8 cellular contexts compared by ENCODE assay signal in the genomic region with DNA sequence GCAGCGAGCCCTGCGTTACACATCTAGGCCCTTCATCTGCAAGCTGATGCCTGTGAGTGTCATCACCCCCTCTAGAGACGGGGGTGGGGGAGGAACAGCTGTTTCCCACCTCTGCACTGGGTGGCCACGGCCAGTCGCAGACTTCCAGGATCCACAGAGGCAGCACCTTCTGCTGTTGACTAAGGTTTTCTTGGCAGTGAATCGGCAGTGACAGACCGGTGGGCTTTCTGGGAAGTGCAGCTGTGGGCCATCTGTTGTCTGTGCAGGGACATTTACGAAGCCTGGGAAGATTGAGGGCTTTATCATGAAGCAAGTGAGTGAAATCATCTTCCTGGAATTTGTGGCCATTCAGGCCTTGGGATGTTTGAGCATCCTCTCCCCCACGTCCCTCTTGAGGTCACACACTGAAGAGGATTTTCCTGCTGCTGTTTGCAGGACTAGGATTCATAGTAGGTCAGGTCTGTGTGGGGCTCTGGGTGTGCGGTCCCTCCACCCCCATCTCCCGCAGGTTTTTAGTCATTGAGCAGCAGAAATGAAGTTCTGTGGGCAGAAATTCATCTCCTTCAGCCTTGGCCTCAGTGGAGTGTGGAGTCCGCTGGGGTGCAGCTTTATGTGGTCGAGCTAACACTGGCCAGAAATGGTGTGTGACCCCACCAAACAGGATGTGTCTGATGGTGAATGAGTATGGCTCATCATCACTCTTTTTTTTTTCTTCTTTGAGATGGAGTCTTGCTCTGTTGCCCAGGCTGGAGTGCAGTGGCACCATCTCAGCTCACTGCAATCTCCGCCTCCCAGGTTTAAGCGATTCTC. TPM values are rescaled to one million over a fixed set of nuclear protein-coding genes. Genes with fewer than 3 reads are reported as not detected.
DNase-seq lines count a peak whose midpoint lies in the region; ATAC-seq, FAIRE-seq and TF ChIP-seq lines count a peak whose summit lies in the region.

No MANE protein-coding gene starts in this region.

- H3K36me3 ChIP-seq in endothelial cell of umbilical vein (ENCODE audit: control insufficient read depth in 2 of 2, extremely low read depth in 1 of 2, insufficient read depth in 2 of 2, low read length in 2 of 2), result peaks cover 0 to 9% of the 10 kb centered on the region in 2 experiments
- peaks cover 0 to 20% (median 3%) of the 10 kb centered on the region in 3 donors for H3K36me3 ChIP-seq in esophagus squamous epithelium

- dilution Hi-C loops in endothelial cell of umbilical vein (cut with MboI; ENCODE audit: extremely low pct_ligation_motif_present, low sequenced_read_pairs), result no loop called here

- TF ChIP-seq POLR2A in endothelial cell of umbilical vein (IDR thresholded peaks at IDR 0.05; ENCODE audit: low read depth, low read length) (no peak), esophagus squamous epithelium (IDR thresholded peaks at IDR 0.05) (no peak)

- H3K27ac ChIP-seq in endothelial cell of umbilical vein (ENCODE audit: insufficient read depth, low read depth, low read length) (peak overlapping the region; percentile 59), esophagus squamous epithelium (peak overlapping the region in 2 of 4 donors; percentile 25 to 51)

- WGBS in esophagus squamous epithelium, 2 donors, result 80 to 83% methylated on average over 3 to 5 of the region's 15 CpGs

- no peak overlapping the region for H3K4me3 ChIP-seq in endothelial cell of umbilical vein (replicated peaks in 1 of 3; ENCODE audit: insufficient read depth in 1 of 3, low read depth in 1 of 3, low read length in 3 of 3)
- no peak overlapping the region for H3K4me3 ChIP-seq in esophagus squamous epithelium

- peaks cover 61% of the 10 kb centered on the region for H3K4me1 ChIP-seq in endothelial cell of umbilical vein (ENCODE audit: control insufficient read depth, extremely low read depth, insufficient read depth, low read length)
- H3K4me1 ChIP-seq in esophagus squamous epithelium, result peaks cover 19 to 95% (median 67%) of the 10 kb centered on the region in 3 donors

- peak in 1 of 2 donors; percentile 16 for TF ChIP-seq CTCF in endothelial cell of umbilical vein (IDR thresholded peaks at IDR 0.05; ENCODE audit: extremely low read depth in 1 of 2, insufficient read depth in 1 of 2, low read depth in 1 of 2, low read length in 2 of 2)
- TF ChIP-seq CTCF in esophagus squamous epithelium (IDR thresholded peaks at IDR 0.05), result peak in 2 of 6 experiments; percentile 11 to 12

- peak; percentile 74 for FAIRE-seq in endothelial cell of umbilical vein (lab: Jason Lieb, UNC)

- no peak overlapping the region for H3K4me2 ChIP-seq in endothelial cell of umbilical vein (ENCODE audit: insufficient read depth, low read length)

- DNase-seq in GM04504 (ENCODE audit: low read depth) (peak; percentile 98), NCI-H524 (lab: John Stamatoyannopoulos, UW) (peak; percentile 97 to 99), endothelial cell of umbilical vein (ENCODE audit: low read depth, low spot score) (no peak), renal cortical epithelial cell (ENCODE audit: low read depth) (peak; percentile 81), DMS79 treated with DMSO at 0.1 percent for 48 hours (lab: John Stamatoyannopoulos, UW) (no peak), esophagus squamous epithelium (lab: John Stamatoyannopoulos, UW) (no peak)

- no peak overlapping the region for H3K9ac ChIP-seq in endothelial cell of umbilical vein (replicated peaks; ENCODE audit: extremely low read depth, insufficient read depth, low read length)

- POLR2A ChIA-PET in endothelial cell of umbilical vein (lab: Charles Lee), result no interaction called here

- no peaks in the 10 kb centered on the region for H3K27me3 ChIP-seq in endothelial cell of umbilical vein (ENCODE audit: control insufficient read depth in 2 of 2, insufficient read depth in 2 of 2, low read length in 2 of 2)
- no peaks in the 10 kb centered on the region for H3K27me3 ChIP-seq in esophagus squamous epithelium

- CTCF ChIA-PET in endothelial cell of umbilical vein (lab: Charles Lee), result interaction anchor here (1.1 to 2.6 kb wide), 7 partner anchors 9 to 140 kb away, joined by 3 to 21 read pairs (median 4); no protein-coding TSS in a partner anchor

- no peaks in the 10 kb centered on the region for H3K9me3 ChIP-seq in endothelial cell of umbilical vein (replicated peaks; ENCODE audit: control insufficient read depth, insufficient read depth, low read length)
- H3K9me3 ChIP-seq in esophagus squamous epithelium, result no peaks in the 10 kb centered on the region

- ATAC-seq in HG02678 (IDR thresholded peaks at IDR 0.05; ENCODE audit: unreplicated experiment) (no peak), GM18502 (IDR thresholded peaks at IDR 0.05; ENCODE audit: poor library complexity, unreplicated experiment) (no peak)

- no peaks in the 10 kb centered on the region for H4K20me1 ChIP-seq in endothelial cell of umbilical vein (replicated peaks; ENCODE audit: control insufficient read depth, extremely low read depth, insufficient read depth, low read length)

- no peaks in the 10 kb centered on the region for H3K9me1 ChIP-seq in endothelial cell of umbilical vein (replicated peaks; ENCODE audit: control insufficient read depth, extremely low read depth, insufficient read depth, low read length)

- BruUV-seq in endothelial cell of umbilical vein (replicated peaks; lab: Mats Ljungman, UMichigan), result no TSS peak

- intact Hi-C loops in endothelial cell of umbilical vein (cut with micrococcal nuclease), result no loop called here
- intact Hi-C loops in esophagus squamous epithelium (cut with DNase I), result no loop called here

- H2AFZ ChIP-seq in endothelial cell of umbilical vein (ENCODE audit: low read depth, low read length), result no peak overlapping the region

- H3K79me2 ChIP-seq in endothelial cell of umbilical vein (ENCODE audit: control insufficient read depth, insufficient read depth, low read length), result peaks cover 90% of the 10 kb centered on the region

TF ChIP-seq in endothelial cell of umbilical vein, 7 proteins besides CTCF, POLR2A, EP300 and RAD21:
- TF ChIP-seq POLR2AphosphoS5 (IDR thresholded peaks at IDR 0.05; ENCODE audit: insufficient read depth, low read depth, low read length) (peak; percentile 14), GATA2 (IDR thresholded peaks at IDR 0.05; ENCODE audit: insufficient read depth, insufficient read length, low read depth, low read length) (no peak), EZH2 (IDR thresholded peaks at IDR 0.05; ENCODE audit: borderline replicate concordance, low read depth, low read length, severe bottlenecking) (no peak), MYC (IDR thresholded peaks at IDR 0.05; ENCODE audit: low read depth, low read length) (no peak), FOS (IDR thresholded peaks at IDR 0.05; ENCODE audit: borderline replicate concordance, insufficient read depth, low read length) (no peak), JUN (IDR thresholded peaks at IDR 0.05; ENCODE audit: borderline replicate concordance, insufficient read depth, insufficient read length, low read depth) (peak; percentile 7)
- TF ChIP-seq, protein P1, sequence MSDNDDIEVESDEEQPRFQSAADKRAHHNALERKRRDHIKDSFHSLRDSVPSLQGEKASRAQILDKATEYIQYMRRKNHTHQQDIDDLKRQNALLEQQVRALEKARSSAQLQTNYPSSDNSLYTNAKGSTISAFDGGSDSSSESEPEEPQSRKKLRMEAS (IDR thresholded peaks at IDR 0.05; ENCODE audit: insufficient read depth, insufficient read length), result no peak

RNA-seq across cellular contexts. Expression of a gene that starts 12.0 kb away (rescaled TPM):
- total RNA-seq in endothelial cell of umbilical vein (55.6 and 66.0 TPM in 2 replicates), renal cortical epithelial cell (29.0 and 52.9 TPM in 2 replicates), esophagus squamous epithelium (10 to 100 TPM; 18.6 to 32.4 (median 23.0) TPM)
- 48.4 and 50.8 TPM in 2 replicates for polyA plus RNA-seq in endothelial cell of umbilical vein
- polyA plus RNA-seq in endothelial cell of umbilical vein (2011; cell fraction: cytosol; rRNA removed), result 28.4 and 36.1 TPM in 2 replicates
- polyA plus RNA-seq in endothelial cell of umbilical vein (2011; cell fraction: nucleus; rRNA removed), result 195 and 203 TPM in 2 replicates
- 30.2 and 34.0 TPM in 2 replicates for polyA plus RNA-seq in endothelial cell of umbilical vein (2012)
- 62.5 and 77.9 TPM in 2 replicates for polyA minus RNA-seq in endothelial cell of umbilical vein
- polyA minus RNA-seq in endothelial cell of umbilical vein (2011; cell fraction: cytosol; rRNA and poly(A)+ RNA removed), result 31.2 TPM
- polyA minus RNA-seq in endothelial cell of umbilical vein (2011; cell fraction: nucleus; rRNA and poly(A)+ RNA removed), result 72.4 and 73.4 TPM in 2 replicates

RNA-seq across cellular contexts. Expression of a gene that starts 30.6 kb away (rescaled TPM):
- total RNA-seq in endothelial cell of umbilical vein, result 13.6 and 14.3 TPM in 2 replicates
- 6.2 and 6.6 TPM in 2 replicates for polyA plus RNA-seq in endothelial cell of umbilical vein
- polyA plus RNA-seq in endothelial cell of umbilical vein (2011; cell fraction: cytosol; rRNA removed), result 5.3 and 7.9 TPM in 2 replicates
- polyA plus RNA-seq in endothelial cell of umbilical vein (2011; cell fraction: nucleus; rRNA removed), result 15.2 and 19.0 TPM in 2 replicates
- 12.2 and 14.3 TPM in 2 replicates for polyA plus RNA-seq in endothelial cell of umbilical vein (2012)
- 7.8 and 10.9 TPM in 2 replicates for polyA minus RNA-seq in endothelial cell of umbilical vein
- polyA minus RNA-seq in endothelial cell of umbilical vein (2011; cell fraction: cytosol; rRNA and poly(A)+ RNA removed), result 31.0 TPM
- polyA minus RNA-seq in endothelial cell of umbilical vein (2011; cell fraction: nucleus; rRNA and poly(A)+ RNA removed), result 7.3 and 17.4 TPM in 2 replicates
- 46.4 and 94.7 TPM in 2 replicates for total RNA-seq in renal cortical epithelial cell
- total RNA-seq in esophagus squamous epithelium, result 10 to 100 TPM in 3 of 4 donors, 1 to 10 TPM in 1; 6.3 to 23.1 (median 17.1) TPM

Comparison
In these comparisons a context has a peak if more than half of its experiments do, and no peak if none do; other contexts are left out.
1. DNase-seq: peak in GM04504 (single experiment), NCI-H524 (2 of 2) and renal cortical epithelial cell (single experiment); none in endothelial cell of umbilical vein (single experiment), DMS79 treated with DMSO at 0.1 percent for 48 hours (single experiment) and esophagus squamous epithelium (single experiment).